Comparison of ENCODE assay signal across 1 cellular context in the genomic region with DNA sequence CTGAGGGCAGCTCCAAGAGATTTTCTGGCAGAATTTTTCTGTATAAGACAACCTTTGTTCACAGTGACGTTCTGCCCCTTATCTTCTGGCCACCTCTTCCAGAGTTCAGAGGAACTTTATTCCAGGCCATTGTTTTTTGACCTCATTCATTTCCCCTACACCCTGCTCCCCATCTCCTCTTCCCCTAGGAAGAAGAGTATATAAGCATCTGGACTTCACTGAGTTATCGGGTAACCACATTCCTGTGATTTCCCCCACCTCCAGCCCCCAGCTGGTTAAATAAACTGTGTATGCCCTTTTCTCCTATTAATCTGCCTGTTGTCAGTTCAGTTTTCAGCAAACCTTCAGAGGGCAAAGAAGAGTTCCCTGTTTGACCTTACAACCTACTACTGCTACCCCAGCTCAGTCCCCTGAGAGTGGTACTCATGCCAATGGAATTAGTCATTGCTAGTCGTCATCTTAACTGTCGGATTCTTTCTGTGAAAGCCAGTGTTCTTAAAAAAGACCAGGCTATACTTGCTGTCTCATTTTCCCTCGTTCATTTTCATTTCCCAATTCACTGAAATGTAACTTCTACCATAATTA.
TF ChIP-seq lines count a peak whose summit lies in the region.

No MANE protein-coding gene starts in this region.

TF ChIP-seq in HepG2, 621 proteins besides CTCF, POLR2A, EP300 and RAD21 (continued from another document and continues in another):
- TF ChIP-seq, protein P1, sequence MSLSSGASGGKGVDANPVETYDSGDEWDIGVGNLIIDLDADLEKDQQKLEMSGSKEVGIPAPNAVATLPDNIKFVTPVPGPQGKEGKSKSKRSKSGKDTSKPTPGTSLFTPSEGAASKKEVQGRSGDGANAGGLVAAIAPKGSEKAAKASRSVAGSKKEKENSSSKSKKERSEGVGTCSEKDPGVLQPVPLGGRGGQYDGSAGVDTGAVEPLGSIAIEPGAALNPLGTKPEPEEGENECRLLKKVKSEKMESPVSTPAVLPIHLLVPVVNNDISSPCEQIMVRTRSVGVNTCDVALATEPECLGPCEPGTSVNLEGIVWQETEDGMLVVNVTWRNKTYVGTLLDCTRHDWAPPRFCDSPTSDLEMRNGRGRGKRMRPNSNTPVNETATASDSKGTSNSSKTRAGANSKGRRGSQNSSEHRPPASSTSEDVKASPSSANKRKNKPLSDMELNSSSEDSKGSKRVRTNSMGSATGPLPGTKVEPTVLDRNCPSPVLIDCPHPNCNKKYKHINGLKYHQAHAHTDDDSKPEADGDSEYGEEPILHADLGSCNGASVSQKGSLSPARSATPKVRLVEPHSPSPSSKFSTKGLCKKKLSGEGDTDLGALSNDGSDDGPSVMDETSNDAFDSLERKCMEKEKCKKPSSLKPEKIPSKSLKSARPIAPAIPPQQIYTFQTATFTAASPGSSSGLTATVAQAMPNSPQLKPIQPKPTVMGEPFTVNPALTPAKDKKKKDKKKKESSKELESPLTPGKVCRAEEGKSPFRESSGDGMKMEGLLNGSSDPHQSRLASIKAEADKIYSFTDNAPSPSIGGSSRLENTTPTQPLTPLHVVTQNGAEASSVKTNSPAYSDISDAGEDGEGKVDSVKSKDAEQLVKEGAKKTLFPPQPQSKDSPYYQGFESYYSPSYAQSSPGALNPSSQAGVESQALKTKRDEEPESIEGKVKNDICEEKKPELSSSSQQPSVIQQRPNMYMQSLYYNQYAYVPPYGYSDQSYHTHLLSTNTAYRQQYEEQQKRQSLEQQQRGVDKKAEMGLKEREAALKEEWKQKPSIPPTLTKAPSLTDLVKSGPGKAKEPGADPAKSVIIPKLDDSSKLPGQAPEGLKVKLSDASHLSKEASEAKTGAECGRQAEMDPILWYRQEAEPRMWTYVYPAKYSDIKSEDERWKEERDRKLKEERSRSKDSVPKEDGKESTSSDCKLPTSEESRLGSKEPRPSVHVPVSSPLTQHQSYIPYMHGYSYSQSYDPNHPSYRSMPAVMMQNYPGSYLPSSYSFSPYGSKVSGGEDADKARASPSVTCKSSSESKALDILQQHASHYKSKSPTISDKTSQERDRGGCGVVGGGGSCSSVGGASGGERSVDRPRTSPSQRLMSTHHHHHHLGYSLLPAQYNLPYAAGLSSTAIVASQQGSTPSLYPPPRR (CRISPR knock-in tag; IDR thresholded peaks at IDR 0.05; ENCODE audit: borderline replicate concordance): 0 out of 2 replicates have a peak, but pooled peaks have one; percentile 25
- TF ChIP-seq ZNF20 (CRISPR knock-in tag; IDR thresholded peaks at IDR 0.05) (no peak), ZNF629 (CRISPR knock-in tag; conservative IDR thresholded peaks at IDR 0.05) (no peak), SIX1 (CRISPR knock-in tag; IDR thresholded peaks at IDR 0.05; ENCODE audit: borderline replicate concordance) (peak; percentile 56; the same call in 1 of the 2 replicates), POLR2AphosphoS2 (IDR thresholded peaks at IDR 0.05; ENCODE audit: low read depth, low read length) (no peak), NR1H2 (CRISPR knock-in tag; IDR thresholded peaks at IDR 0.05; ENCODE audit: borderline replicate concordance, low read depth) (no peak), MAZ (IDR thresholded peaks at IDR 0.05; ENCODE audit: borderline replicate concordance, low read depth, low read length) (no peak), MAZ (CRISPR knock-in tag; IDR thresholded peaks at IDR 0.05; ENCODE audit: low read depth) (no peak), ZNF205 (CRISPR knock-in tag; IDR thresholded peaks at IDR 0.05) (no peak), ZNF276 (CRISPR knock-in tag; IDR thresholded peaks at IDR 0.05; ENCODE audit: low read depth) (no peak), ZNF354B (CRISPR knock-in tag; IDR thresholded peaks at IDR 0.05) (no peak), ZNF619 (CRISPR knock-in tag; IDR thresholded peaks at IDR 0.05) (no peak), ZNF549 (CRISPR knock-in tag; IDR thresholded peaks at IDR 0.05) (no peak), ZNF260 (CRISPR knock-in tag; IDR thresholded peaks at IDR 0.05; ENCODE audit: borderline replicate concordance, low read depth) (no peak), FLYWCH1 (CRISPR knock-in tag; IDR thresholded peaks at IDR 0.05) (no peak), ZHX1 (CRISPR knock-in tag; IDR thresholded peaks at IDR 0.05; ENCODE audit: low read depth) (no peak), ZNF335 (CRISPR knock-in tag; IDR thresholded peaks at IDR 0.05) (no peak), PHF21A (CRISPR knock-in tag; IDR thresholded peaks at IDR 0.05) (peak; percentile 75), HES4 (CRISPR knock-in tag; IDR thresholded peaks at IDR 0.05; ENCODE audit: borderline replicate concordance) (no peak), MED1 (CRISPR knock-in tag; IDR thresholded peaks at IDR 0.05) (no peak), ZNF496 (CRISPR knock-in tag; IDR thresholded peaks at IDR 0.05; ENCODE audit: insufficient replicate concordance) (no peak), POGK (CRISPR knock-in tag; conservative IDR thresholded peaks at IDR 0.05) (no peak), ETV5 (CRISPR knock-in tag; IDR thresholded peaks at IDR 0.05; ENCODE audit: borderline replicate concordance) (no peak), JDP2 (CRISPR knock-in tag; IDR thresholded peaks at IDR 0.05; ENCODE audit: borderline replicate concordance) (no peak), ZNF766 (CRISPR knock-in tag; IDR thresholded peaks at IDR 0.05; ENCODE audit: borderline replicate concordance) (no peak), PPARG (CRISPR knock-in tag; conservative IDR thresholded peaks at IDR 0.05) (peak; percentile 89), REPIN1 (CRISPR knock-in tag; IDR thresholded peaks at IDR 0.05; ENCODE audit: borderline replicate concordance, low read depth) (no peak), KAT8 (CRISPR knock-in tag; IDR thresholded peaks at IDR 0.05) (0 out of 2 replicates have a peak, but pooled peaks have one; percentile 27), MTA3 (CRISPR knock-in tag; IDR thresholded peaks at IDR 0.05) (no peak), ZNF547 (CRISPR knock-in tag; IDR thresholded peaks at IDR 0.05) (no peak), ZNF782 (CRISPR knock-in tag; IDR thresholded peaks at IDR 0.05; ENCODE audit: borderline replicate concordance) (no peak), CC2D1A (CRISPR knock-in tag; IDR thresholded peaks at IDR 0.05) (no peak), HNRNPLL (IDR thresholded peaks at IDR 0.05; ENCODE audit: low read depth, low read length, poor library complexity, severe bottlenecking) (no peak), HINFP (CRISPR knock-in tag; IDR thresholded peaks at IDR 0.05; ENCODE audit: low read depth) (no peak), ZFP36L1 (CRISPR knock-in tag; IDR thresholded peaks at IDR 0.05) (no peak), KAT2B (IDR thresholded peaks at IDR 0.05; ENCODE audit: borderline replicate concordance, low read depth, low read length) (no peak), CEBPG (CRISPR knock-in tag; IDR thresholded peaks at IDR 0.05) (no peak), FOXP1 (IDR thresholded peaks at IDR 0.05) (no peak), FOXP1 (CRISPR knock-in tag; IDR thresholded peaks at IDR 0.05) (0 out of 2 replicates have a peak, but pooled peaks have one; percentile 30)
- TF ChIP-seq, protein P2, sequence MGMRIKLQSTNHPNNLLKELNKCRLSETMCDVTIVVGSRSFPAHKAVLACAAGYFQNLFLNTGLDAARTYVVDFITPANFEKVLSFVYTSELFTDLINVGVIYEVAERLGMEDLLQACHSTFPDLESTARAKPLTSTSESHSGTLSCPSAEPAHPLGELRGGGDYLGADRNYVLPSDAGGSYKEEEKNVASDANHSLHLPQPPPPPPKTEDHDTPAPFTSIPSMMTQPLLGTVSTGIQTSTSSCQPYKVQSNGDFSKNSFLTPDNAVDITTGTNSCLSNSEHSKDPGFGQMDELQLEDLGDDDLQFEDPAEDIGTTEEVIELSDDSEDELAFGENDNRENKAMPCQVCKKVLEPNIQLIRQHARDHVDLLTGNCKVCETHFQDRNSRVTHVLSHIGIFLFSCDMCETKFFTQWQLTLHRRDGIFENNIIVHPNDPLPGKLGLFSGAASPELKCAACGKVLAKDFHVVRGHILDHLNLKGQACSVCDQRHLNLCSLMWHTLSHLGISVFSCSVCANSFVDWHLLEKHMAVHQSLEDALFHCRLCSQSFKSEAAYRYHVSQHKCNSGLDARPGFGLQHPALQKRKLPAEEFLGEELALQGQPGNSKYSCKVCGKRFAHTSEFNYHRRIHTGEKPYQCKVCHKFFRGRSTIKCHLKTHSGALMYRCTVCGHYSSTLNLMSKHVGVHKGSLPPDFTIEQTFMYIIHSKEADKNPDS (CRISPR knock-in tag; IDR thresholded peaks at IDR 0.05): no peak
- TF ChIP-seq, protein P3, sequence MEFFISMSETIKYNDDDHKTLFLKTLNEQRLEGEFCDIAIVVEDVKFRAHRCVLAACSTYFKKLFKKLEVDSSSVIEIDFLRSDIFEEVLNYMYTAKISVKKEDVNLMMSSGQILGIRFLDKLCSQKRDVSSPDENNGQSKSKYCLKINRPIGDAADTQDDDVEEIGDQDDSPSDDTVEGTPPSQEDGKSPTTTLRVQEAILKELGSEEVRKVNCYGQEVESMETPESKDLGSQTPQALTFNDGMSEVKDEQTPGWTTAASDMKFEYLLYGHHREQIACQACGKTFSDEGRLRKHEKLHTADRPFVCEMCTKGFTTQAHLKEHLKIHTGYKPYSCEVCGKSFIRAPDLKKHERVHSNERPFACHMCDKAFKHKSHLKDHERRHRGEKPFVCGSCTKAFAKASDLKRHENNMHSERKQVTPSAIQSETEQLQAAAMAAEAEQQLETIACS (CRISPR knock-in tag; IDR thresholded peaks at IDR 0.05): no peak
- TF ChIP-seq, protein P4, sequence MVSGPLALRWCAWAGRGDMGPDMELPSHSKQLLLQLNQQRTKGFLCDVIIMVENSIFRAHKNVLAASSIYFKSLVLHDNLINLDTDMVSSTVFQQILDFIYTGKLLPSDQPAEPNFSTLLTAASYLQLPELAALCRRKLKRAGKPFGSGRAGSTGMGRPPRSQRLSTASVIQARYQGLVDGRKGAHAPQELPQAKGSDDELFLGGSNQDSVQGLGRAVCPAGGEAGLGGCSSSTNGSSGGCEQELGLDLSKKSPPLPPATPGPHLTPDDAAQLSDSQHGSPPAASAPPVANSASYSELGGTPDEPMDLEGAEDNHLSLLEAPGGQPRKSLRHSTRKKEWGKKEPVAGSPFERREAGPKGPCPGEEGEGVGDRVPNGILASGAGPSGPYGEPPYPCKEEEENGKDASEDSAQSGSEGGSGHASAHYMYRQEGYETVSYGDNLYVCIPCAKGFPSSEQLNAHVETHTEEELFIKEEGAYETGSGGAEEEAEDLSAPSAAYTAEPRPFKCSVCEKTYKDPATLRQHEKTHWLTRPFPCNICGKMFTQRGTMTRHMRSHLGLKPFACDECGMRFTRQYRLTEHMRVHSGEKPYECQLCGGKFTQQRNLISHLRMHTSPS (CRISPR knock-in tag; IDR thresholded peaks at IDR 0.05; ENCODE audit: low read depth): peak; percentile 39; the same call in 1 of the 2 replicates
